1 cellular context compared by ENCODE assay signal in the genomic region with DNA sequence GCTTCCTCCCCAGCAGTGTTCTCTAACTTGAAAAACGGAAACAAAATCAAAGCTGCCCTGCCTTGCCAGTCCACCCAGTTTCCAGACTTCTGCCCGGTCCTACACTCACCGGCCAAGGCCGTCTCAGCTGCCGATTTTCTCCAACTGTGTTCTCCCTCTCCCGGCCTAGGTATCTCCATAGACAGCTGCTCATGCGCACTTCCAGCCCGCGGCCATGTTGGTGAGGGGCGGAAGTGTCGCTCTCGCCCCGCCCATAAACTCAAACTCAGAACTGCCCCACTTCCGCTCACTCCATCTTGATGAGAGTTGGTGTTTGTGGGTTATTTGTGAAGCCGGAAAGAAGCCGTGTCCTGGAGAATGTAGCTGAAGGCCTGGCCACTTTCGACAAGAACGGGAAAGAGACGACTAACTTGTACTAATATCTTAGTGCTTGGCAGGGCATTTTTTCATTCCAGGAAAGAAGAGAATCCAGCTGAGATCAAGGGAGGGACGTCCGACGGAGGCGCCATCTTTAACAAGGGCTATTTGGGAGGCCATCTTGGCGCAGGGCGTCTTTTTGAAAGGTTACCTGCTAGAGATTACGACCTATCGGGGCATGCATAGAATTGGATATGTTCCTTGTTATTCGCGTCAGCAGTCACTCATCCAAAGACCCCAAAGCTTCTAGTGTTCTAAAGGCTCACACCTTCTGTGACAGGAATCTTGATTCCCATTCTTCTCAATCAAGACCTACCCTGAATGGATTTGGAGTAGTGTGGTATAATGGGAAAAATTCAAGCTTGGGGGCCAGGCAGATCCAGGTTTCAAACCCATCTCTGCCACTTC.
TF ChIP-seq lines count a peak whose summit lies in the region.

USF1 (minus strand) TSS at position 229 of the 825 bp plus-strand sequence. CDS start 2,702 bp downstream, outside the sequence.

TF ChIP-seq in HEK293, 187 proteins besides CTCF, POLR2A, EP300 and RAD21 (continued from another document and continues in another):
- TF ChIP-seq, protein P1, sequence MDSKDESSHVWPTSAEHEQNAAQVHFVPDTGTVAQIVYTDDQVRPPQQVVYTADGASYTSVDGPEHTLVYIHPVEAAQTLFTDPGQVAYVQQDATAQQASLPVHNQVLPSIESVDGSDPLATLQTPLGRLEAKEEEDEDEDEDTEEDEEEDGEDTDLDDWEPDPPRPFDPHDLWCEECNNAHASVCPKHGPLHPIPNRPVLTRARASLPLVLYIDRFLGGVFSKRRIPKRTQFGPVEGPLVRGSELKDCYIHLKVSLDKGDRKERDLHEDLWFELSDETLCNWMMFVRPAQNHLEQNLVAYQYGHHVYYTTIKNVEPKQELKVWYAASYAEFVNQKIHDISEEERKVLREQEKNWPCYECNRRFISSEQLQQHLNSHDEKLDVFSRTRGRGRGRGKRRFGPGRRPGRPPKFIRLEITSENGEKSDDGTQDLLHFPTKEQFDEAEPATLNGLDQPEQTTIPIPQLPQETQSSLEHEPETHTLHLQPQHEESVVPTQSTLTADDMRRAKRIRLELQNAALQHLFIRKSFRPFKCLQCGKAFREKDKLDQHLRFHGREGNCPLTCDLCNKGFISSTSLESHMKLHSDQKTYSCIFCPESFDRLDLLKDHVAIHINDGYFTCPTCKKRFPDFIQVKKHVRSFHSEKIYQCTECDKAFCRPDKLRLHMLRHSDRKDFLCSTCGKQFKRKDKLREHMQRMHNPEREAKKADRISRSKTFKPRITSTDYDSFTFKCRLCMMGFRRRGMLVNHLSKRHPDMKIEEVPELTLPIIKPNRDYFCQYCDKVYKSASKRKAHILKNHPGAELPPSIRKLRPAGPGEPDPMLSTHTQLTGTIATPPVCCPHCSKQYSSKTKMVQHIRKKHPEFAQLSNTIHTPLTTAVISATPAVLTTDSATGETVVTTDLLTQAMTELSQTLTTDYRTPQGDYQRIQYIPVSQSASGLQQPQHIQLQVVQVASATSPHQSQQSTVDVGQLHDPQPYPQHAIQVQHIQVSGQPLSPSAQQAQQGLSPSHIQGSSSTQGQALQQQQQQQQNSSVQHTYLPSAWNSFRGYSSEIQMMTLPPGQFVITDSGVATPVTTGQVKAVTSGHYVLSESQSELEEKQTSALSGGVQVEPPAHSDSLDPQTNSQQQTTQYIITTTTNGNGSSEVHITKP (tag by site-specific recombination; IDR thresholded peaks at IDR 0.05): no peak
- TF ChIP-seq, protein P2, sequence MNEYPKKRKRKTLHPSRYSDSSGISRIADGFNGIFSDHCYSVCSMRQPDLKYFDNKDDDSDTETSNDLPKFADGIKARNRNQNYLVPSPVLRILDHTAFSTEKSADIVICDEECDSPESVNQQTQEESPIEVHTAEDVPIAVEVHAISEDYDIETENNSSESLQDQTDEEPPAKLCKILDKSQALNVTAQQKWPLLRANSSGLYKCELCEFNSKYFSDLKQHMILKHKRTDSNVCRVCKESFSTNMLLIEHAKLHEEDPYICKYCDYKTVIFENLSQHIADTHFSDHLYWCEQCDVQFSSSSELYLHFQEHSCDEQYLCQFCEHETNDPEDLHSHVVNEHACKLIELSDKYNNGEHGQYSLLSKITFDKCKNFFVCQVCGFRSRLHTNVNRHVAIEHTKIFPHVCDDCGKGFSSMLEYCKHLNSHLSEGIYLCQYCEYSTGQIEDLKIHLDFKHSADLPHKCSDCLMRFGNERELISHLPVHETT (tag by site-specific recombination; IDR thresholded peaks at IDR 0.05): peak; percentile 59; the same call in 1 of the 2 replicates
- TF ChIP-seq ATF2 (tag by site-specific recombination; IDR thresholded peaks at IDR 0.05; ENCODE audit: low read depth) (no peak), ZNF398 (tag by site-specific recombination; IDR thresholded peaks at IDR 0.05) (no peak), ZBTB1 (tag by site-specific recombination; IDR thresholded peaks at IDR 0.05) (no peak), KLF1 (tag by site-specific recombination; IDR thresholded peaks at IDR 0.05) (no peak), ZNF473 (tag by site-specific recombination; IDR thresholded peaks at IDR 0.05) (no peak), ZNF311 (tag by site-specific recombination; IDR thresholded peaks at IDR 0.05; ENCODE audit: borderline replicate concordance) (no peak), ZNF692 (tag by site-specific recombination; IDR thresholded peaks at IDR 0.05) (peak; percentile 29; the same call in 1 of the 2 replicates), ZNF416 (tag by site-specific recombination; IDR thresholded peaks at IDR 0.05) (no peak), ZNF19 (tag by site-specific recombination; IDR thresholded peaks at IDR 0.05; ENCODE audit: low read depth) (no peak), BCL11A (tag by site-specific recombination; IDR thresholded peaks at IDR 0.05; ENCODE audit: low read depth) (no peak), GLIS1 (tag by site-specific recombination; IDR thresholded peaks at IDR 0.05) (no peak), ZNF837 (tag by site-specific recombination; IDR thresholded peaks at IDR 0.05) (no peak), ZBTB17 (tag by site-specific recombination; IDR thresholded peaks at IDR 0.05) (peak; percentile 74), ZBTB8A (tag by site-specific recombination; IDR thresholded peaks at IDR 0.05) (peak; percentile 78), SP3 (tag by site-specific recombination; IDR thresholded peaks at IDR 0.05) (peak; percentile 97), ZNF433 (tag by site-specific recombination; IDR thresholded peaks at IDR 0.05; ENCODE audit: low read depth) (no peak), ZNF560 (tag by site-specific recombination; IDR thresholded peaks at IDR 0.05; ENCODE audit: borderline replicate concordance) (no peak), ZNF701 (tag by site-specific recombination; IDR thresholded peaks at IDR 0.05) (no peak), ZNF514 (tag by site-specific recombination; IDR thresholded peaks at IDR 0.05) (no peak), ZNF658 (tag by site-specific recombination; IDR thresholded peaks at IDR 0.05) (no peak), ZNF629 (tag by site-specific recombination; IDR thresholded peaks at IDR 0.05) (peak; percentile 50), SETDB1 (IDR thresholded peaks at IDR 0.05; ENCODE audit: insufficient read length, low read length) (peak; percentile 79), KLF8 (tag by site-specific recombination; IDR thresholded peaks at IDR 0.05) (peak; percentile 77), ZNF626 (tag by site-specific recombination; IDR thresholded peaks at IDR 0.05) (no peak), TSHZ1 (tag by site-specific recombination; IDR thresholded peaks at IDR 0.05; ENCODE audit: borderline replicate concordance) (no peak), ZNF292 (tag by site-specific recombination; IDR thresholded peaks at IDR 0.05; ENCODE audit: borderline replicate concordance, low read depth) (no peak), ZNF335 (tag by site-specific recombination; conservative IDR thresholded peaks at IDR 0.05) (peak; percentile 63), ZSCAN30 (tag by site-specific recombination; IDR thresholded peaks at IDR 0.05) (no peak), KLF16 (tag by site-specific recombination; IDR thresholded peaks at IDR 0.05) (0 out of 2 replicates have a peak, but pooled peaks have one; percentile 13)
- TF ChIP-seq, protein P3, sequence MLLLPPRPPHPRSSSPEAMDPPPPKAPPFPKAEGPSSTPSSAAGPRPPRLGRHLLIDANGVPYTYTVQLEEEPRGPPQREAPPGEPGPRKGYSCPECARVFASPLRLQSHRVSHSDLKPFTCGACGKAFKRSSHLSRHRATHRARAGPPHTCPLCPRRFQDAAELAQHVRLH (tag by site-specific recombination; IDR thresholded peaks at IDR 0.05): peak; percentile 66; the same call in 1 of the 2 replicates
- TF ChIP-seq, protein P4, sequence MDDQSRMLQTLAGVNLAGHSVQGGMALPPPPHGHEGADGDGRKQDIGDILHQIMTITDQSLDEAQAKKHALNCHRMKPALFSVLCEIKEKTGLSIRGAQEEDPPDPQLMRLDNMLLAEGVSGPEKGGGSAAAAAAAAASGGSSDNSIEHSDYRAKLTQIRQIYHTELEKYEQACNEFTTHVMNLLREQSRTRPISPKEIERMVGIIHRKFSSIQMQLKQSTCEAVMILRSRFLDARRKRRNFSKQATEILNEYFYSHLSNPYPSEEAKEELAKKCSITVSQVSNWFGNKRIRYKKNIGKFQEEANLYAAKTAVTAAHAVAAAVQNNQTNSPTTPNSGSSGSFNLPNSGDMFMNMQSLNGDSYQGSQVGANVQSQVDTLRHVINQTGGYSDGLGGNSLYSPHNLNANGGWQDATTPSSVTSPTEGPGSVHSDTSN (CRISPR knock-in tag; IDR thresholded peaks at IDR 0.05): no peak
- TF ChIP-seq, protein P5, sequence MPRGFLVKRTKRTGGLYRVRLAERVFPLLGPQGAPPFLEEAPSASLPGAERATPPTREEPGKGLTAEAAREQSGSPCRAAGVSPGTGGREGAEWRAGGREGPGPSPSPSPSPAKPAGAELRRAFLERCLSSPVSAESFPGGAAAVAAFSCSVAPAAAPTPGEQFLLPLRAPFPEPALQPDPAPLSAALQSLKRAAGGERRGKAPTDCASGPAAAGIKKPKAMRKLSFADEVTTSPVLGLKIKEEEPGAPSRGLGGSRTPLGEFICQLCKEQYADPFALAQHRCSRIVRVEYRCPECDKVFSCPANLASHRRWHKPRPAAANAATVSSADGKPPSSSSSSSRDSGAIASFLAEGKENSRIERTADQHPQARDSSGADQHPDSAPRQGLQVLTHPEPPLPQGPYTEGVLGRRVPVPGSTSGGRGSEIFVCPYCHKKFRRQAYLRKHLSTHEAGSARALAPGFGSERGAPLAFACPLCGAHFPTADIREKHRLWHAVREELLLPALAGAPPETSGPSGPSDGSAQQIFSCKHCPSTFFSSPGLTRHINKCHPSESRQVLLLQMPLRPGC (tag by site-specific recombination; IDR thresholded peaks at IDR 0.05): no peak
- TF ChIP-seq, protein P6, sequence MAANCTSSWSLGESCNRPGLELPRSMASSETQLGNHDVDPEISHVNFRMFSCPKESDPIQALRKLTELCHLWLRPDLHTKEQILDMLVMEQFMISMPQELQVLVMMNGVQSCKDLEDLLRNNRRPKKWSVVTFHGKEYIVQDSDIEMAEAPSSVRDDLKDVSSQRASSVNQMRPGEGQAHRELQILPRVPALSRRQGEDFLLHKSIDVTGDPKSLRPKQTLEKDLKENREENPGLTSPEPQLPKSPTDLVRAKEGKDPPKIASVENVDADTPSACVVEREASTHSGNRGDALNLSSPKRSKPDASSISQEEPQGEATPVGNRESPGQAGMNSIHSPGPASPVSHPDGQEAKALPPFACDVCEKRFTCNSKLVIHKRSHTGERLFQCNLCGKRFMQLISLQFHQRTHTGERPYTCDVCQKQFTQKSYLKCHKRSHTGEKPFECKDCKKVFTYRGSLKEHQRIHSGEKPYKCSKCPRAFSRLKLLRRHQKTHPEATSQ (tag by site-specific recombination; IDR thresholded peaks at IDR 0.05): no peak
